Comparison of ENCODE assay signal across 9 cellular contexts in the genomic region with DNA sequence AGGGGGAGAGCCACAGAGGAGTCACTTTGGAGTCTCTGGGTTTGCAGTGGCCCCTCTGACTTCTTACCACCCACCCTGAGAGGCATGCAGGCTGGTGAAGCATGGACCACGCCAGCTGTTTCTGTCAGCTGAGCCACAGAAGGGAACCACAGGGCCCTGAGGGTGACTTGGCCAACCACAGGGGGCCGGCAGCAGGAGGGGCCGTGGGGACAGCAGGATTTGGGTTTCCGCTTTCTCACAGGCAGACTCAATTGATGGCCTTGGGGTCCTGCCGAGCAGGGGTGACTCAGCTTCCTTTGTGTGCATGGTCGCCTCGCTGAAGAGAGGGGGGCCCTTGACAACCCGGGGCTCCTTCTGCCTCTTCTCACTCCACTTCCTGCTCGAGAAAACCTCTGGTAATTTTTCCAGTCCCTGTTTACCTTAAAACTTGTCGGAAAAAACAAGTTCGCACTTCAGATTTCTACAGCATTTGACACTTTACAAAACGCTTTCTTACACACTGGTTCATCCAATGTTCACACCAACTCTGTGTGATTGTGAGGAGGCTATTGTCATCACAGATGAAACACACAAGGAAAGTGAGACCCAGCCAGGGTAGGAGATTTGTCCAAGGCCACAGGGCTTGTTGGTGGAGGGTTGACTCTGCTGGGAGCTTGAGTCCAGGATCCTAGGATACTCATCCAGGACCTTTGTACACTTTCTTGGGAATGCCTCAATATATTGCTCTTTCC.
DNase-seq lines count a peak whose midpoint lies in the region; ATAC-seq and TF ChIP-seq lines count a peak whose summit lies in the region.
"Had no signal": no experiment of that assay in that cellular context is flagged by ENCODE, and none has a peak within 500 bp of the region (broad histone marks: within the 10 kb centered on the region; RNA-seq: fewer than 3 reads in every experiment).

No MANE protein-coding gene starts in this region.

- TF ChIP-seq CTCF in upper lobe of right lung (IDR thresholded peaks at IDR 0.05) = no peak

- no peaks in the 10 kb centered on the region for H3K27me3 ChIP-seq in upper lobe of right lung

- peak; percentile 45; the same call in 1 of the 2 replicates for TF ChIP-seq POLR2A in Raji (IDR thresholded peaks at IDR 0.05; ENCODE audit: insufficient read depth, low read depth, low read length)

- H3K4me1 ChIP-seq in upper lobe of right lung = peaks cover 6% of the 10 kb centered on the region
- H3K4me1 ChIP-seq: A549 had no signal

- peak; percentile 69 for ATAC-seq in HG03039 (IDR thresholded peaks at IDR 0.05; ENCODE audit: unreplicated experiment)
- peak in 1 of 2 donors; percentile 62 for ATAC-seq in left cardiac atrium
- ATAC-seq in upper lobe of right lung = peak; percentile 78
- ATAC-seq: A549 had no signal

- intact Hi-C loops in left cardiac atrium (cut with DNase I) (no loop called here), upper lobe of right lung (cut with DNase I) (no loop called here)

- no peak overlapping the region for H3K4me3 ChIP-seq in upper lobe of right lung
- H3K4me3 ChIP-seq: A549 had no signal

- no peaks in the 10 kb centered on the region for H3K36me3 ChIP-seq in upper lobe of right lung

- DNase-seq in SKM-1 treated with dmso at 0.1 percent for 144 hours (lab: John Stamatoyannopoulos, UW; ENCODE audit: unreplicated experiment) = peak; percentile 68
- DNase-seq in SKM-1 (lab: John Stamatoyannopoulos, UW; ENCODE audit: unreplicated experiment) = no peak
- peak; percentile 26 for DNase-seq in left cardiac atrium
- no peak for DNase-seq in upper lobe of right lung
- no peak for DNase-seq in NCI-H2196 (lab: John Stamatoyannopoulos, UW; ENCODE audit: unreplicated experiment)
- DNase-seq in occipital lobe (lab: John Stamatoyannopoulos, UW) = no peak

- no peaks in the 10 kb centered on the region for H3K9me3 ChIP-seq in upper lobe of right lung

- no peak overlapping the region for H3K27ac ChIP-seq in upper lobe of right lung
- H3K27ac ChIP-seq: A549 had no signal

Comparison
In these comparisons a context has a peak if more than half of its experiments do, and no peak if none do; other contexts are left out.
1. DNase-seq: peak in SKM-1 treated with dmso at 0.1 percent for 144 hours (single experiment) and left cardiac atrium (single experiment); none in SKM-1 (single experiment), upper lobe of right lung (single experiment), NCI-H2196 (single experiment) and occipital lobe (single experiment).